30 cellular contexts compared by ENCODE assay signal in genomic region chr2:128250409-128251025, GRCh38.
DNase-seq lines count a peak whose midpoint lies in the region; ATAC-seq and TF ChIP-seq lines count a peak whose summit lies in the region.
"Had no signal": no experiment of that assay in that cellular context is flagged by ENCODE, and none has a peak within 500 bp of the region (broad histone marks: within the 10 kb centered on the region; RNA-seq: fewer than 3 reads in every experiment).

No MANE protein-coding gene starts in this region.

- TF ChIP-seq CTCF in neural progenitor cell (IDR thresholded peaks at IDR 0.05) (no peak), PC-3 (conservative IDR thresholded peaks at IDR 0.05; ENCODE audit: low read depth, low read length) (no peak)

- no peaks in the 10 kb centered on the region for H3K36me3 Mint-ChIP-seq in neural progenitor cell
- H3K36me3 Mint-ChIP-seq: activated naive CD4-positive, alpha-beta T cell treated with anti-CD3 and anti-CD28 coated beads, Interleukin-2, amount 10 ng/mL, durations not matched to agents 7 days and 5 days; natural killer cell treated with Interleukin-12 subunit alpha and Interleukin-12 subunit beta and Interleukin-15 and Interleukin-18, amount 100 ng/mL, for 72 hours had no signal

- CTCF ChIA-PET in PC-3 (lab: Charles Lee) = no interaction called here

- H3K27me3 Mint-ChIP-seq in neural progenitor cell (ENCODE audit: insufficient read depth, low read depth) = peaks cover 2% of the 10 kb centered on the region
- H3K27me3 Mint-ChIP-seq: natural killer cell treated with Interleukin-12 subunit alpha and Interleukin-12 subunit beta and Interleukin-15 and Interleukin-18, amount 100 ng/mL, for 72 hours had no signal

- no peak overlapping the region for H3K4me3 ChIP-seq in H7 (ENCODE audit: insufficient read depth, low read depth, low read length)
- no peak overlapping the region for H3K4me3 ChIP-seq in neural progenitor cell
- H3K4me3 ChIP-seq in PC-3 (ENCODE audit: low read length) = no peak overlapping the region
- H3K4me3 ChIP-seq: adrenal gland, dorsolateral prefrontal cortex, esophagus squamous epithelium, HAP-1, heart left ventricle, lower lobe of right lung, ovary, Peyer's patch, smooth muscle cell, testis, vagina had no signal

- H3K9me3 ChIP-seq in neural progenitor cell (ENCODE audit: low read depth) = no peaks in the 10 kb centered on the region
- H3K9me3 ChIP-seq in PC-3 (ENCODE audit: low read length) = no peaks in the 10 kb centered on the region
- H3K9me3 ChIP-seq: adrenal gland, esophagus squamous epithelium, HAP-1, heart left ventricle, lower lobe of right lung, ovary, Peyer's patch, testis, vagina had no signal

- no peak overlapping the region for H3K27ac Mint-ChIP-seq in neural progenitor cell
- H3K27ac Mint-ChIP-seq: activated naive CD4-positive, alpha-beta T cell treated with anti-CD3 and anti-CD28 coated beads, Interleukin-2, amount 10 ng/mL, durations not matched to agents 7 days and 5 days; natural killer cell treated with Interleukin-12 subunit alpha and Interleukin-12 subunit beta and Interleukin-15 and Interleukin-18, amount 100 ng/mL, for 72 hours had no signal

- ATAC-seq in left cardiac atrium (peak; percentile 39 to 81), PC-3 (no peak)
- ATAC-seq: foreskin keratinocyte; lower lobe of right lung; natural killer cell treated with Interleukin-12 subunit alpha and Interleukin-12 subunit beta and Interleukin-15 and Interleukin-18, amount 100 ng/mL, for 72 hours; stimulated activated naive CD8-positive, alpha-beta T cell treated with anti-CD3 and anti-CD28 coated beads, Interleukin-15, Interleukin-2, amounts not matched to agents 100 U/mL and 50 U/mL, for 24 hours had no signal

- H3K9me3 Mint-ChIP-seq in neural progenitor cell = no peaks in the 10 kb centered on the region
- H3K9me3 Mint-ChIP-seq: activated naive CD4-positive, alpha-beta T cell treated with anti-CD3 and anti-CD28 coated beads, Interleukin-2, amount 10 ng/mL, durations not matched to agents 7 days and 5 days; natural killer cell treated with Interleukin-12 subunit alpha and Interleukin-12 subunit beta and Interleukin-15 and Interleukin-18, amount 100 ng/mL, for 72 hours had no signal

- no peaks in the 10 kb centered on the region for H3K4me1 Mint-ChIP-seq in neural progenitor cell
- H3K4me1 Mint-ChIP-seq: activated naive CD4-positive, alpha-beta T cell treated with anti-CD3 and anti-CD28 coated beads, Interleukin-2, amount 10 ng/mL, durations not matched to agents 7 days and 5 days had no signal

- H3K79me2 ChIP-seq in neural progenitor cell (ENCODE audit: low read depth) = no peaks in the 10 kb centered on the region
- no peaks in the 10 kb centered on the region for H3K79me2 ChIP-seq in PC-3 (ENCODE audit: low read length)

- BruUV-seq in PC-3 (replicated peaks; lab: Mats Ljungman, UMichigan) = no TSS peak

- H4K20me1 ChIP-seq in neural progenitor cell (ENCODE audit: low read depth) = no peaks in the 10 kb centered on the region
- no peaks in the 10 kb centered on the region for H4K20me1 ChIP-seq in PC-3 (ENCODE audit: low read length)

- no peaks in the 10 kb centered on the region for H3K36me3 ChIP-seq in H7 (replicated peaks; ENCODE audit: control insufficient read depth, insufficient read depth, low read length)
- H3K36me3 ChIP-seq in neural progenitor cell = no peaks in the 10 kb centered on the region
- H3K36me3 ChIP-seq in PC-3 (ENCODE audit: low read depth, low read length) = no peaks in the 10 kb centered on the region
- H3K36me3 ChIP-seq: adrenal gland, esophagus squamous epithelium, HAP-1, heart left ventricle, lower lobe of right lung, ovary, Peyer's patch, vagina had no signal

- no peak overlapping the region for H3K4me3 Mint-ChIP-seq in neural progenitor cell
- H3K4me3 Mint-ChIP-seq: activated naive CD4-positive, alpha-beta T cell treated with anti-CD3 and anti-CD28 coated beads, Interleukin-2, amount 10 ng/mL, durations not matched to agents 7 days and 5 days; natural killer cell treated with Interleukin-12 subunit alpha and Interleukin-12 subunit beta and Interleukin-15 and Interleukin-18, amount 100 ng/mL, for 72 hours had no signal

- H3K9ac ChIP-seq in neural progenitor cell = no peak overlapping the region
- H3K9ac ChIP-seq in PC-3 (ENCODE audit: low read length) = no peak overlapping the region

- DNase-seq in AG20443 (ENCODE audit: low spot score) = peak; percentile 8
- peak; percentile 31 for DNase-seq in H7
- no peak for DNase-seq in left cardiac atrium
- DNase-seq in neural progenitor cell (ENCODE audit: low spot score) = no peak
- no peak for DNase-seq in NCI-H2029 treated with DMSO at 0.1 percent for 48 hours (lab: John Stamatoyannopoulos, UW)
- no peak for DNase-seq in cerebellar nuclear complex (lab: John Stamatoyannopoulos, UW)
- DNase-seq in PC-3 = no peak
- DNase-seq: activated CD4-positive, alpha-beta T cell treated with anti-CD3 and anti-CD28 coated beads, Interleukin-2, amount 50 U/mL, for 4 hours; activated CD4-positive, CD25-positive, alpha-beta regulatory T cell; activated naive CD4-positive, alpha-beta T cell treated with anti-CD3 and anti-CD28 coated beads, Interleukin-2, amount 10 ng/mL, durations not matched to agents 7 days and 5 days; adrenal gland; dorsolateral prefrontal cortex; esophagus squamous epithelium; foreskin keratinocyte; heart left ventricle; lower lobe of right lung; MV-4-11; NCI-H1436; NCI-H2081 treated with DMSO at 0.1 percent for 48 hours; NCI-H2227 treated with DMSO at 0.1 percent for 48 hours; NCI-H526; ovary; Peyer's patch; stimulated activated naive CD8-positive, alpha-beta T cell treated with anti-CD3 and anti-CD28 coated beads, Interleukin-15, Interleukin-2, amounts not matched to agents 100 U/mL and 50 U/mL, for 24 hours; T-helper 9 cell; testis had no signal

- intact Hi-C loops in left cardiac atrium (cut with DNase I) = no loop called here
- intact Hi-C loops in PC-3 (cut with micrococcal nuclease) = no loop called here

- H3K27ac ChIP-seq in neural progenitor cell (peak overlapping the region; percentile 49), PC-3 (ENCODE audit: low read length) (no peak overlapping the region)
- H3K27ac ChIP-seq: adrenal gland, esophagus squamous epithelium, foreskin keratinocyte, heart left ventricle, lower lobe of right lung, ovary, Peyer's patch, testis, vagina had no signal

- peaks cover 13% of the 10 kb centered on the region for H3F3A ChIP-seq in neural progenitor cell (ENCODE audit: low read depth)
- no peaks in the 10 kb centered on the region for H3F3A ChIP-seq in PC-3 (ENCODE audit: low read length, unreplicated experiment)

- H3K27me3 ChIP-seq in H7 (ENCODE audit: control insufficient read depth, insufficient read depth, low read length) (no peaks in the 10 kb centered on the region), neural progenitor cell (no peaks in the 10 kb centered on the region), PC-3 (ENCODE audit: low read length) (no peaks in the 10 kb centered on the region)
- H3K27me3 ChIP-seq: adrenal gland, dorsolateral prefrontal cortex, esophagus squamous epithelium, foreskin keratinocyte, heart left ventricle, ovary, Peyer's patch, testis, vagina had no signal

- H3K9me2 ChIP-seq in PC-3 (replicated peaks; ENCODE audit: low read length) = no peaks in the 10 kb centered on the region

- H3K4me2 ChIP-seq in neural progenitor cell (no peak overlapping the region), PC-3 (ENCODE audit: low read length) (no peak overlapping the region)
- H3K4me2 ChIP-seq: smooth muscle cell had no signal

- H3K4me1 ChIP-seq in neural progenitor cell (peaks cover 12% of the 10 kb centered on the region), PC-3 (ENCODE audit: insufficient read depth, low read length) (no peaks in the 10 kb centered on the region)
- H3K4me1 ChIP-seq: adrenal gland, esophagus squamous epithelium, foreskin keratinocyte, HAP-1, heart left ventricle, lower lobe of right lung, Peyer's patch, testis, vagina had no signal

- H2AFZ ChIP-seq in neural progenitor cell (replicated peaks) = no peak overlapping the region
- no peak overlapping the region for H2AFZ ChIP-seq in PC-3 (ENCODE audit: low read length)

- POLR2A ChIA-PET in PC-3 (lab: Charles Lee; ENCODE audit: unreplicated experiment) = no interaction called here

Comparison
In these comparisons a context has a peak if more than half of its experiments do, and no peak if none do; other contexts are left out.
1. DNase-seq: peak in AG20443 (single experiment) and H7 (single experiment); none in left cardiac atrium (single experiment), neural progenitor cell (single experiment), NCI-H2029 treated with DMSO at 0.1 percent for 48 hours (single experiment), cerebellar nuclear complex (0 of 2) and PC-3 (single experiment).